Comparison of ENCODE assay signal across 12 cellular contexts in the genomic region with DNA sequence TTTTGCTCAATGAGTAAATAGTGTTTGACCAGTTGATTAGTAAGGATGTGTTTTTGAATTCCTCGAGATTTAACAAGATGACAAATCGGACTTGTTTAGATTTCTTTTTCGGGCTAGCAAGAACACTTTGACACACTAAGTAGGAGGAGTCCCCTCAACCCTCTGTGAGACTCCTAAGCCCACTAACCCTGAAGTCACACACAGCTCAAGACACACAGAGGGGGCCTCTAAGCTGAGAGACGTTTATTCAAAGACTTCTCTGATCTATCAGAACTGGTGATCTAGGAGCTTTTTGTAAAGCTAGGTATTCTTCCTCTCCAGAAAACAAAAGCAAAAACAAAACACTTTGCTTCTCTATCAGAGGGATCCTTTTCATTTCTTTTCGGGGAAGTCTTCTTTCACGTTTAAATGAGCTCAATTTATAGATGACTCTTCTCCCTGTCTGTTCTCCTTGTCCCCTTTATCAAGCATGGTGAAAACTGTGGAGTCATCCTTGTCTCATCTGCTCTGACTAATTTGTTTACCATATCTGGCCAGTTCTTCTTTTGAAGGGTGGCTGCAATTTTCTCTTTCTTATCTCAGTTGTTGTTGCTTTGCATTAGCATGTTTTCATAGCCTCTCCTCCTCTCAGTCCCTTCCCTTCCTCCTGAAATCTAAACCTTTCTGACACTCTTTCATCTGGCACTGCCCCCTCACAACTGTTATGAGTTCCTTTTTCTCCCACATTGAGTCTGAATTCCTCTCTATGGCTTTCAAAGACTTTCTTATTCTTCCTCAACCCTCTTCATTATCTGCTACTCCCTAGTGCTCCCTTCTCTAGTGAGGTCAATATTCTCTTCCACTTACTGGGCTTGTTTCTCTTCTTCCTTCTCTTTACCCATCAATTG.
DNase-seq lines count a peak whose midpoint lies in the region; ATAC-seq and TF ChIP-seq lines count a peak whose summit lies in the region.
"Had no signal": no experiment of that assay in that cellular context is flagged by ENCODE, and none has a peak within 500 bp of the region (broad histone marks: within the 10 kb centered on the region; RNA-seq: fewer than 3 reads in every experiment).

No MANE protein-coding gene starts in this region.

- H3K4me2 ChIP-seq in H9 (ENCODE audit: insufficient read depth, insufficient read length, low read length) = no peak overlapping the region

- WGBS in H9 (ENCODE audit: extremely low coverage, insufficient read length, low lambda C conversion rate) = no CpG with 5 or more reads among the region's 6 CpGs

- H3K79me1 ChIP-seq in H9 (ENCODE audit: insufficient read depth, low read depth, low read length, poor library complexity, severe bottlenecking) = no peaks in the 10 kb centered on the region

- H4K91ac ChIP-seq in H9 (ENCODE audit: insufficient read length, low read depth, low read length) = no peak overlapping the region

- no peak overlapping the region for H2BK120ac ChIP-seq in H9 (ENCODE audit: low read depth, low read length, poor library complexity, severe bottlenecking)

- H3K23me2 ChIP-seq in H9 (ENCODE audit: insufficient read length, low read depth, low read length, poor library complexity, severe bottlenecking) = no peaks in the 10 kb centered on the region

- no peak for ATAC-seq in GM19467 (IDR thresholded peaks at IDR 0.05; ENCODE audit: unreplicated experiment)
- no peak for ATAC-seq in GM18907 (IDR thresholded peaks at IDR 0.05; ENCODE audit: unreplicated experiment)

- DNase-seq in AG09319 (ENCODE audit: extremely low read depth, low read depth) (peak; percentile 30), H9 (no peak), RPMI7951 (ENCODE audit: low read depth) (peak; percentile 57), fibroblast of villous mesenchyme (ENCODE audit: low read depth) (peak; percentile 92), NCI-H2227 (lab: John Stamatoyannopoulos, UW; ENCODE audit: unreplicated experiment) (no peak), NCI-H526 (lab: John Stamatoyannopoulos, UW) (no peak)
- DNase-seq: activated naive CD8-positive, alpha-beta T cell treated with anti-CD3 and anti-CD28 coated beads, Interleukin-2, amount 10 ng/mL, durations not matched to agents 7 days and 5 days; CD4-positive, alpha-beta memory T cell; transverse colon had no signal

- H2BK20ac ChIP-seq in H9 (ENCODE audit: low read depth, low read length, poor library complexity, severe bottlenecking) = no peak overlapping the region

- H3K23ac ChIP-seq in H9 (ENCODE audit: insufficient read length, low read depth, low read length) = no peak overlapping the region

- TF ChIP-seq CTCF in AG09319 (IDR thresholded peaks at IDR 0.05; ENCODE audit: low read depth, low read length) = no peak
- TF ChIP-seq CTCF in H9 (conservative IDR thresholded peaks at IDR 0.05) = no peak
- TF ChIP-seq CTCF in fibroblast of villous mesenchyme (IDR thresholded peaks at IDR 0.05; ENCODE audit: insufficient read depth, low read depth, low read length) = no peak

- H3K27me3 Mint-ChIP-seq in H9 (ENCODE audit: low read depth) = no peaks in the 10 kb centered on the region

- H3K9me3 ChIP-seq in H9 (ENCODE audit: control insufficient read depth, low read depth, low read length) = no peaks in the 10 kb centered on the region
- H3K9me3 ChIP-seq: transverse colon had no signal

- no peak overlapping the region for H3K56ac ChIP-seq in H9 (ENCODE audit: insufficient read length, low read depth, low read length)

- no peaks in the 10 kb centered on the region for H3K79me2 ChIP-seq in H9 (ENCODE audit: insufficient read depth, low read length)

- H3K4me3 ChIP-seq in fibroblast of villous mesenchyme (ENCODE audit: low read depth, low read length) = no peak overlapping the region
- H3K4me3 ChIP-seq: skin epidermis, transverse colon had no signal

- H3K4me1 Mint-ChIP-seq in H9 = peaks cover 13% of the 10 kb centered on the region in 2 experiments

- H3K14ac ChIP-seq in H9 (ENCODE audit: insufficient read depth, low read length) = no peak overlapping the region

- peak overlapping the region in 2 of 3 experiments; percentile 0 to 29; a peak in 4 of 7 replicates for H3K27ac Mint-ChIP-seq in H9
- H3K27ac Mint-ChIP-seq: activated naive CD8-positive, alpha-beta T cell treated with anti-CD3 and anti-CD28 coated beads, Interleukin-2, amount 10 ng/mL, durations not matched to agents 7 days and 5 days had no signal

- peaks cover 0 to 2% (median 0%) of the 10 kb centered on the region in 3 experiments; a peak in 1 of 7 replicates for H3K36me3 Mint-ChIP-seq in H9 (ENCODE audit: insufficient read depth in 1 of 3, low read depth in 3 of 3)
- H3K36me3 Mint-ChIP-seq: activated naive CD8-positive, alpha-beta T cell treated with anti-CD3 and anti-CD28 coated beads, Interleukin-2, amount 10 ng/mL, durations not matched to agents 7 days and 5 days; CD4-positive, alpha-beta memory T cell had no signal

- no peaks in the 10 kb centered on the region for H4K20me1 ChIP-seq in H9 (ENCODE audit: control insufficient read depth, insufficient read depth, insufficient read length)

- H2AFZ ChIP-seq in H9 (ENCODE audit: low read length) = peak overlapping the region; percentile 59

- H3K9me3 Mint-ChIP-seq in H9 = peaks cover 0 to 4% of the 10 kb centered on the region in 2 experiments; a peak in 1 of 5 replicates
- H3K9me3 Mint-ChIP-seq: activated naive CD8-positive, alpha-beta T cell treated with anti-CD3 and anti-CD28 coated beads, Interleukin-2, amount 10 ng/mL, durations not matched to agents 7 days and 5 days; CD4-positive, alpha-beta memory T cell had no signal

- H2BK12ac ChIP-seq in H9 (ENCODE audit: insufficient read length, low read depth, low read length) = no peak overlapping the region

- H3K27me3 ChIP-seq in H9 (ENCODE audit: insufficient read depth, low read length) = no peaks in the 10 kb centered on the region
- H3K27me3 ChIP-seq: transverse colon had no signal

- no peak overlapping the region for H4K5ac ChIP-seq in H9 (ENCODE audit: insufficient read length, low read depth, low read length)

- no peak overlapping the region for H2BK5ac ChIP-seq in H9 (ENCODE audit: insufficient read length, low read length)

- no peak overlapping the region for H3K4ac ChIP-seq in H9 (ENCODE audit: low read depth, low read length)

- H4K8ac ChIP-seq in H9 (replicated peaks; ENCODE audit: insufficient read length, low read depth, low read length) = no peak overlapping the region

- H3K18ac ChIP-seq in H9 (ENCODE audit: insufficient read length, low read depth, low read length) = no peak overlapping the region

- no peak overlapping the region for H3T11ph ChIP-seq in H9 (ENCODE audit: low read length)

- H2BK15ac ChIP-seq in H9 (ENCODE audit: low read depth, low read length) = no peak overlapping the region

- no peak overlapping the region for H3K27ac ChIP-seq in H9 (ENCODE audit: insufficient read length, low read depth, low read length)
- H3K27ac ChIP-seq: transverse colon had no signal

- H3K4me3 Mint-ChIP-seq in H9 = no peak overlapping the region
- H3K4me3 Mint-ChIP-seq: activated naive CD8-positive, alpha-beta T cell treated with anti-CD3 and anti-CD28 coated beads, Interleukin-2, amount 10 ng/mL, durations not matched to agents 7 days and 5 days; CD4-positive, alpha-beta memory T cell had no signal

- H3K9ac ChIP-seq in H9 (ENCODE audit: extremely low read depth, insufficient read length, low read length) = no peak overlapping the region

- H3K4me1 ChIP-seq in H9 (ENCODE audit: insufficient read depth, low read length) = no peaks in the 10 kb centered on the region; the same call in 1 of the 2 replicates
- H3K4me1 ChIP-seq: transverse colon had no signal

- no peak overlapping the region for H2AK5ac ChIP-seq in H9 (ENCODE audit: insufficient read length, low read length)

Comparison
In these comparisons a context has a peak if more than half of its experiments do, and no peak if none do; other contexts are left out.
1. DNase-seq: peak in AG09319 (single experiment), RPMI7951 (single experiment) and fibroblast of villous mesenchyme (single experiment); none in H9 (single experiment), NCI-H2227 (single experiment) and NCI-H526 (0 of 2).